14 cellular contexts compared by ENCODE assay signal in genomic region chr3:178257491-178257890, GRCh38.
DNase-seq lines count a peak whose midpoint lies in the region; TF ChIP-seq lines count a peak whose summit lies in the region.
"Had no signal": no experiment of that assay in that cellular context is flagged by ENCODE, and none has a peak within 500 bp of the region (broad histone marks: within the 10 kb centered on the region; RNA-seq: fewer than 3 reads in every experiment).

No MANE protein-coding gene starts in this region.

- no peaks in the 10 kb centered on the region for H3K79me2 ChIP-seq in PC-9 (ENCODE audit: low read depth)
- H3K79me2 ChIP-seq in fibroblast of lung (ENCODE audit: control insufficient read depth, insufficient read depth, low read length): no peaks in the 10 kb centered on the region

- H3K4me3 ChIP-seq in PC-9: no peak overlapping the region
- H3K4me3 ChIP-seq in fibroblast of lung (replicated peaks in 1 of 4; ENCODE audit: control extremely low read depth in 1 of 4, insufficient read depth in 1 of 4, low read depth in 3 of 4, low read length in 4 of 4): no peak overlapping the region
- H3K4me3 ChIP-seq: GM12878, GM23248 had no signal

- H3F3A ChIP-seq in PC-9 (ENCODE audit: insufficient read depth, low read depth): no peaks in the 10 kb centered on the region

- TF ChIP-seq CTCF in PC-9 (conservative IDR thresholded peaks at IDR 0.05): no peak
- no peak for TF ChIP-seq CTCF in fibroblast of lung (conservative IDR thresholded peaks at IDR 0.05 in 1 of 2, IDR thresholded peaks at IDR 0.05 in 1 of 2; ENCODE audit: low read depth in 1 of 2, low read length in 2 of 2)
- no peak for TF ChIP-seq CTCF in mesothelial cell of epicardium (IDR thresholded peaks at IDR 0.05; ENCODE audit: unreplicated experiment)
- no peak for TF ChIP-seq CTCF in endothelial cell (IDR thresholded peaks at IDR 0.05; ENCODE audit: unreplicated experiment)

- H4K20me1 ChIP-seq in PC-9 (ENCODE audit: insufficient read depth) (no peaks in the 10 kb centered on the region), fibroblast of lung (ENCODE audit: control insufficient read depth, extremely low read depth, insufficient read depth, low read length) (no peaks in the 10 kb centered on the region)

- H3K9me3 Mint-ChIP-seq in mesothelial cell of epicardium (peaks cover 10% of the 10 kb centered on the region), endothelial cell (ENCODE audit: unreplicated experiment) (no peaks in the 10 kb centered on the region)
- H3K9me3 Mint-ChIP-seq: CD14-positive monocyte; CD8-positive, alpha-beta T cell had no signal

- intact Hi-C loops in PC-9 (cut with micrococcal nuclease; ENCODE audit: unreplicated experiment): no loop called here

- H3K4me3 Mint-ChIP-seq in mesothelial cell of epicardium (no peak overlapping the region), endothelial cell (ENCODE audit: unreplicated experiment) (no peak overlapping the region)
- H3K4me3 Mint-ChIP-seq: CD14-positive monocyte; CD8-positive, alpha-beta T cell had no signal

- POLR2A ChIA-PET in PC-9 (lab: Charles Lee; ENCODE audit: unreplicated experiment): no interaction called here

- no peaks in the 10 kb centered on the region for H3K27me3 ChIP-seq in PC-9 (ENCODE audit: insufficient read depth, low read depth)
- H3K27me3 ChIP-seq in fibroblast of lung (ENCODE audit: control insufficient read depth, insufficient read depth, low read length): no peaks in the 10 kb centered on the region

- no peak overlapping the region for H3K9ac ChIP-seq in fibroblast of lung (ENCODE audit: insufficient read depth, low read length)
- H3K9ac ChIP-seq: GM23248 had no signal

- CTCF ChIA-PET in PC-9 (lab: Charles Lee): interaction anchor here (0.6 kb wide), 1 partner anchor 750 kb away, joined by 3 read pairs; no protein-coding TSS in a partner anchor

- peak overlapping the region; percentile 19; the same call in 1 of the 2 replicates for H2AFZ ChIP-seq in PC-9
- H2AFZ ChIP-seq in fibroblast of lung (ENCODE audit: low read length): peak overlapping the region; percentile 41
- H2AFZ ChIP-seq: GM23248 had no signal

- no peak overlapping the region for H3K27ac ChIP-seq in PC-9
- H3K27ac ChIP-seq in fibroblast of lung (ENCODE audit: insufficient read depth, low read length): no peak overlapping the region
- H3K27ac ChIP-seq: 22Rv1, GM23248 had no signal

- H3K36me3 Mint-ChIP-seq in mesothelial cell of epicardium (peaks cover 2% of the 10 kb centered on the region), endothelial cell (ENCODE audit: low read depth, unreplicated experiment) (no peaks in the 10 kb centered on the region)
- H3K36me3 Mint-ChIP-seq: CD14-positive monocyte; CD8-positive, alpha-beta T cell had no signal

- no peak overlapping the region for H3K27ac Mint-ChIP-seq in mesothelial cell of epicardium
- H3K27ac Mint-ChIP-seq in endothelial cell (ENCODE audit: unreplicated experiment): no peak overlapping the region
- H3K27ac Mint-ChIP-seq: CD8-positive, alpha-beta T cell had no signal

- no peaks in the 10 kb centered on the region for H3K36me3 ChIP-seq in PC-9 (ENCODE audit: low read depth)
- no peaks in the 10 kb centered on the region for H3K36me3 ChIP-seq in fibroblast of lung (ENCODE audit: control insufficient read depth, insufficient read depth, low read length)

- H3K9me2 ChIP-seq in PC-9 (ENCODE audit: insufficient read depth): no peaks in the 10 kb centered on the region

- H3K27me3 Mint-ChIP-seq in mesothelial cell of epicardium (ENCODE audit: low read depth): no peaks in the 10 kb centered on the region
- H3K27me3 Mint-ChIP-seq in endothelial cell (ENCODE audit: unreplicated experiment): no peaks in the 10 kb centered on the region

- H3K4me2 ChIP-seq in PC-9 (no peak overlapping the region), fibroblast of lung (ENCODE audit: extremely low read depth, insufficient read depth, low read length) (no peak overlapping the region)

- peak; percentile 9 for DNase-seq in DMS53 (lab: John Stamatoyannopoulos, UW)
- no peak for DNase-seq in DMS53 treated with DMSO at 0.1 percent for 48 hours (lab: John Stamatoyannopoulos, UW; ENCODE audit: unreplicated experiment)
- DNase-seq in PC-9: no peak
- DNase-seq in fibroblast of lung (ENCODE audit: low read depth in 2 of 2): no peak
- DNase-seq in mesothelial cell of epicardium (ENCODE audit: low spot score in 2 of 2, unreplicated experiment in 2 of 2): no peak
- no peak for DNase-seq in islet precursor cell
- DNase-seq in endothelial cell (ENCODE audit: low spot score): no peak
- DNase-seq: CD8-positive, alpha-beta T cell; COR-L47; GM23248; H7 had no signal

- H3K4me1 ChIP-seq in PC-9 (replicated peaks; ENCODE audit: insufficient read depth) (no peaks in the 10 kb centered on the region), fibroblast of lung (ENCODE audit: control insufficient read depth, extremely low read depth, insufficient read depth, low read length) (no peaks in the 10 kb centered on the region)

- H3K9me3 ChIP-seq in PC-9 (ENCODE audit: insufficient read depth, low read depth) (0 out of 2 replicates have a peak, but pooled peaks cover 4% of the 10 kb centered on the region), fibroblast of lung (ENCODE audit: control insufficient read depth, insufficient read depth, low read depth, low read length) (no peaks in the 10 kb centered on the region)

- no TSS peak for BruUV-seq in PC-9 (replicated peaks; lab: Mats Ljungman, UMichigan)

- H3K4me1 Mint-ChIP-seq in mesothelial cell of epicardium: peaks cover 21% of the 10 kb centered on the region
- no peaks in the 10 kb centered on the region for H3K4me1 Mint-ChIP-seq in endothelial cell (ENCODE audit: unreplicated experiment)
